In the genomic region with DNA sequence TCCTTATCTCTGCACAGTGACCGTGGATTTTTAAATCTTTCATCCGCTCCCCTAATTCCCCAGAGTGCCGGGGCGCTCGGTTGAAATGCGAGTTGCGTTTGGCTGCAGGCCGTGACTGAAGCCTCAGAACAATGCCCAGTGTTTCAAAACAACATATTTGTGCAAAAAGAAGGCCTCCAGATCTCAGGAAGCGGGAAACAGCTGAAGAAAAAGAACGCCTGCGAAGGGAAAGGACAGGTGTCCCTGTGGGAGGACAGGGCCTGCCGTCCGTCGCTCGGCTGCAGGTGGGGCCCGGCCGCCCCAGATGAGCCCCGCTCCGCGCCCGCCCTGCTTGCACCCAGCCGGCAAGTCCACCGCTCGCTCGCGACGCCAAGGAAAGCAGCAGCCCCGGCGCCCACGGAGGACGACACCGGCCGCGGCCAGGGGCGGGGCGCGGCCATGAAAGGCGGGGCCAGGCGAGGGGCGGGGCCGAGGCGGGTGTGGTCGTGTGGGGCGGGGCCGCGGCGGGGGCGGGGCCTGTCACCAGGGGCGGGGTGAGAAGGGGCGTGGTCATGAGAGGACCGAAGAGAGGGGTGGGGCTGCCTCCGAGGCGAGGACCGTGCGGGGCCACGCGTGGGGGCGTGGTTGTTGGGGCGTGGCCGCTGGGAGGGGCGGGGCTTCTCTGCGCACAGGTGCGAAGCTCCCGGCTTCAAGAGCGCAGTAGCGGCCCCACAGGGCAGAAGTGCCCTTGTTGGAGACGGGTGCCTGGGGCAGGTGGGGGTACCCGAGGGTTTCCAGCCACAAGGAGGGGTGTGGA, we compare ENCODE assay signal across 8 cellular contexts. TPM values are rescaled to one million over a fixed set of nuclear protein-coding genes. Genes with fewer than 3 reads are reported as not detected.
DNase-seq lines count a peak whose midpoint lies in the region; FAIRE-seq and TF ChIP-seq lines count a peak whose summit lies in the region.

No MANE protein-coding gene starts in this region.

- H2AFZ ChIP-seq in parathyroid adenoma = peak overlapping the region; percentile 64

- no peaks in the 10 kb centered on the region for H3K27me3 ChIP-seq in Peyer's patch
- H3K27me3 ChIP-seq in parathyroid adenoma (ENCODE audit: control insufficient read depth, insufficient read depth, low read length) = no peaks in the 10 kb centered on the region
- H3K27me3 ChIP-seq in thyroid gland = no peaks in the 10 kb centered on the region

- H3K27ac ChIP-seq in Peyer's patch = peak overlapping the region in 1 of 4 donors; percentile 31
- H3K27ac ChIP-seq in parathyroid adenoma = no peak overlapping the region
- peak overlapping the region in 1 of 3 donors; percentile 36 for H3K27ac ChIP-seq in thyroid gland

- H3K79me2 ChIP-seq in parathyroid adenoma = no peaks in the 10 kb centered on the region

- TF ChIP-seq CTCF in Peyer's patch (IDR thresholded peaks at IDR 0.05) (no peak), parathyroid adenoma (IDR thresholded peaks at IDR 0.05) (no peak), thyroid gland (IDR thresholded peaks at IDR 0.05) (no peak)

- no peak overlapping the region for H3K9ac ChIP-seq in parathyroid adenoma

- H3K4me1 ChIP-seq in Peyer's patch (peaks cover 0 to 9% (median 0%) of the 10 kb centered on the region in 4 donors), parathyroid adenoma (peaks cover 3% of the 10 kb centered on the region), thyroid gland (peaks cover 14 to 33% of the 10 kb centered on the region in 2 donors)

- H3K4me2 ChIP-seq in parathyroid adenoma (ENCODE audit: low read length) = no peak overlapping the region

- H3K36me3 ChIP-seq in Peyer's patch (no peaks in the 10 kb centered on the region), parathyroid adenoma (ENCODE audit: control insufficient read depth, insufficient read depth, low read length) (no peaks in the 10 kb centered on the region), thyroid gland (no peaks in the 10 kb centered on the region)

- H3K9me3 ChIP-seq in Peyer's patch = peaks cover 0 to 6% (median 0%) of the 10 kb centered on the region in 4 donors
- H3K9me3 ChIP-seq in parathyroid adenoma (ENCODE audit: control insufficient read depth, low read length) = no peaks in the 10 kb centered on the region
- H3K9me3 ChIP-seq in thyroid gland = no peaks in the 10 kb centered on the region

- 22 to 30% methylated on average over 15 to 18 of the region's 68 CpGs for WGBS in thyroid gland, 2 donors

- H3K4me3 ChIP-seq in Peyer's patch (peak overlapping the region; percentile 17 to 47 (median 34)), parathyroid adenoma (ENCODE audit: low read depth, low read length) (peak overlapping the region; percentile 5), thyroid gland (replicated peaks in 1 of 3) (peak overlapping the region in 1 of 3 donors; percentile 34)

- DNase-seq in GM12892 (ENCODE audit: insufficient read length) (peak; percentile 62), Peyer's patch (peak; percentile 31 to 84 (median 73)), germinal center (ENCODE audit: low spot score) (peak; percentile 89), thyroid gland (peak; percentile 40 to 43), AML-193 (lab: John Stamatoyannopoulos, UW) (no peak), NCI-H446 treated with DMSO at 0.1 percent for 48 hours (lab: John Stamatoyannopoulos, UW) (no peak)
- peak; percentile 50 for DNase-seq in activated naive CD4-positive, alpha-beta T cell treated with Interleukin-2 at 50 U/mL for 16 hours

- intact Hi-C loops in thyroid gland (cut with DNase I) = no loop called here

- TF ChIP-seq POLR2A in GM12892 (IDR thresholded peaks at IDR 0.05; ENCODE audit: low read depth, low read length) = no peak
- no peak for TF ChIP-seq POLR2A in Peyer's patch (IDR thresholded peaks at IDR 0.05)
- TF ChIP-seq POLR2A in thyroid gland (IDR thresholded peaks at IDR 0.05) = no peak

- FAIRE-seq in GM12892 (lab: Jason Lieb, UNC) = no peak

RNA-seq across cellular contexts. Expression of gene BOK, which starts 17.6 kb away (rescaled TPM):
- 0.08 TPM for polyA plus RNA-seq in GM12892 (2012; ENCODE audit: missing spikeins)
- total RNA-seq in Peyer's patch (10 to 100 TPM in 3 of 4 donors, 1 to 10 TPM in 1; 6.7 to 20.2 (median 15.5) TPM), thyroid gland (10 to 100 TPM; 22.2 to 32.1 (median 27.0) TPM)

RNA-seq across cellular contexts. Expression of gene STK25, which starts 32.6 kb away (rescaled TPM):
- polyA plus RNA-seq in GM12892 (2012; ENCODE audit: missing spikeins) = 83.1 TPM
- total RNA-seq in Peyer's patch = 100 to 1,000 TPM; 149 to 356 (median 275) TPM
- 100 to 1,000 TPM; 236 to 364 (median 266) TPM for total RNA-seq in thyroid gland

Comparison
In these comparisons a context has a peak if more than half of its experiments do, and no peak if none do; other contexts are left out.
1. DNase-seq: peak in GM12892 (single experiment), Peyer's patch (3 of 3), activated naive CD4-positive, alpha-beta T cell treated with Interleukin-2 at 50 U/mL for 16 hours (single experiment), germinal center (single experiment) and thyroid gland (2 of 2); none in AML-193 (0 of 2) and NCI-H446 treated with DMSO at 0.1 percent for 48 hours (single experiment).